8 cellular contexts compared by ENCODE assay signal in genomic region chr1:101238041-101238515, GRCh38. TPM values are rescaled to one million over a fixed set of nuclear protein-coding genes. Genes with fewer than 3 reads are reported as not detected.
DNase-seq lines count a peak whose midpoint lies in the region; ATAC-seq lines count a peak whose summit lies in the region.

No MANE protein-coding gene starts in this region.

- no peak for ATAC-seq in HG03442 (IDR thresholded peaks at IDR 0.05; ENCODE audit: unreplicated experiment)

- H3K27me3 Mint-ChIP-seq in activated naive CD4-positive, alpha-beta T cell treated with anti-CD3 and anti-CD28 coated beads for 36 hours (ENCODE audit: low read depth) = no peaks in the 10 kb centered on the region

- H3K9me3 Mint-ChIP-seq in activated naive CD4-positive, alpha-beta T cell treated with anti-CD3 and anti-CD28 coated beads for 36 hours = no peaks in the 10 kb centered on the region

- intact Hi-C loops in activated naive CD4-positive, alpha-beta T cell treated with anti-CD3 and anti-CD28 coated beads for 36 hours (cut with micrococcal nuclease) = loop anchor here (1.0 to 5.0 kb wide), 8 partner anchors 50 to 796 kb away; partner anchors contain the start of gene DPH5

- H3K27ac Mint-ChIP-seq in activated naive CD4-positive, alpha-beta T cell treated with anti-CD3 and anti-CD28 coated beads for 36 hours = peak overlapping the region; percentile 99

- DNase-seq in ELR (ENCODE audit: low read depth) (peak; percentile 58), NAMALWA (ENCODE audit: low spot score) (peak; percentile 62), iPS-NIHi7 (ENCODE audit: extremely low spot score) (peak; percentile 12), NCI-H1092 treated with DMSO at 0.1 percent for 48 hours (lab: John Stamatoyannopoulos, UW) (no peak), NOMO-1 treated with dmso at 0.1 percent for 144 hours (lab: John Stamatoyannopoulos, UW; ENCODE audit: unreplicated experiment) (no peak)
- DNase-seq in activated naive CD4-positive, alpha-beta T cell treated with anti-CD3 and anti-CD28 coated beads for 36 hours = peak; percentile 73
- peak; percentile 22 for DNase-seq in stimulated activated CD8-positive, alpha-beta memory T cell treated with anti-CD3 and anti-CD28 coated beads, Interleukin-12 subunit alpha, Interleukin-12 subunit beta, amount 100 ng/mL, for 1 hour (ENCODE audit: low read depth)

- H3K4me3 Mint-ChIP-seq in activated naive CD4-positive, alpha-beta T cell treated with anti-CD3 and anti-CD28 coated beads for 36 hours = peak overlapping the region; percentile 99

- H3K4me1 Mint-ChIP-seq in activated naive CD4-positive, alpha-beta T cell treated with anti-CD3 and anti-CD28 coated beads for 36 hours (ENCODE audit: low read depth) = peaks cover 44% of the 10 kb centered on the region

- peaks cover 67% of the 10 kb centered on the region for H3K36me3 Mint-ChIP-seq in activated naive CD4-positive, alpha-beta T cell treated with anti-CD3 and anti-CD28 coated beads for 36 hours (ENCODE audit: low read depth)

- CTCF ChIA-PET in activated naive CD4-positive, alpha-beta T cell treated with anti-CD3 and anti-CD28 coated beads for 36 hours (lab: Charles Lee) = interaction anchor here (0.6 to 4.2 kb wide), 34 partner anchors 10 to 319 kb away, joined by 3 to 91 read pairs (median 5); partner anchors contain the start of gene DPH5

RNA-seq across cellular contexts. Expression of gene S1PR1, which starts 1.3 kb away (rescaled TPM):
- 100 to 1,000 TPM; 129 to 131 TPM for total RNA-seq in activated naive CD4-positive, alpha-beta T cell treated with anti-CD3 and anti-CD28 coated beads for 36 hours

Comparison
In these comparisons a context has a peak if more than half of its experiments do, and no peak if none do; other contexts are left out.
1. DNase-seq: peak in ELR (single experiment), NAMALWA (single experiment), activated naive CD4-positive, alpha-beta T cell treated with anti-CD3 and anti-CD28 coated beads for 36 hours (single experiment), iPS-NIHi7 (single experiment) and stimulated activated CD8-positive, alpha-beta memory T cell treated with anti-CD3 and anti-CD28 coated beads, Interleukin-12 subunit alpha, Interleukin-12 subunit beta, amount 100 ng/mL, for 1 hour (single experiment); none in NCI-H1092 treated with DMSO at 0.1 percent for 48 hours (single experiment) and NOMO-1 treated with dmso at 0.1 percent for 144 hours (single experiment).